In the genomic region with DNA sequence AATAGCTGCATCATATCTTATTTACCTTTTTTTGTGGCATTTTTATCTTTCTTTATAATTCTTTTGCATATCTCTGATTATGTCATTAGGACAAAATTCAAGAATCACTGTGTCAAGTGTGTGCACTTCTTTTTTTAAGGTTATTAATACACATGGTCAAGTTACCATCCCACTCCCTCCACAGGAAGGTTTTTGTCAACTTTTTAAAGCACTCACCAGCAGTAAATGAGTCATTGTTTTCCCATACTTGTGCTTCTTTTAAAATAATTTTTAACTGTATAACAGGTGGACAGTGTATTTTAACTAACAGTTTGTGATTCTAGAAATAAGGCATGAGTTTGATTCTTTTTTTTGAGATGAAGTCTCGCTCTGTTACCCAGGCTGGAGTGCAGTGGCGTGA, we compare ENCODE assay signal across 24 cellular contexts. TPM values are rescaled to one million over a fixed set of nuclear protein-coding genes. Genes with fewer than 3 reads are reported as not detected.
DNase-seq lines count a peak whose midpoint lies in the region; ATAC-seq and TF ChIP-seq lines count a peak whose summit lies in the region.
"Had no signal": no experiment of that assay in that cellular context is flagged by ENCODE, and none has a peak within 500 bp of the region (broad histone marks: within the 10 kb centered on the region; RNA-seq: fewer than 3 reads in every experiment).

No MANE protein-coding gene starts in this region.

- peak; percentile 12 for DNase-seq in A172 (ENCODE audit: low spot score)
- peak; percentile 54 for DNase-seq in IMR-90
- DNase-seq in chondrocyte (ENCODE audit: low spot score), result no peak
- peak; percentile 47 for DNase-seq in myocyte (ENCODE audit: low read depth)
- no peak for DNase-seq in MG63
- DNase-seq in thyroid gland, result no peak
- no peak for DNase-seq in NCI-H2107 treated with DMSO at 0.1 percent for 48 hours (lab: John Stamatoyannopoulos, UW; ENCODE audit: unreplicated experiment)
- DNase-seq: DMS53; EL; H7; Kasumi-1; NCI-H1092 treated with DMSO at 0.1 percent for 48 hours; NCI-H1436 treated with DMSO at 0.1 percent for 48 hours; NCI-H1930; NCI-H2171; NCI-H345; NCI-H524; NCI-H774; NK-92 treated with Interleukin-12 subunit alpha and Interleukin-12 subunit beta, amount 100 ng/mL, for 24 hours; Peyer's patch had no signal

- ATAC-seq in IMR-90 (ENCODE audit: low read depth), result peak; percentile 53
- ATAC-seq in stimulated activated memory B cell treated with anti-CD40 and anti-IgM and Interleukin-4, amounts not matched to agents 10 μg/mL and 1 μg/mL and 100 μg/mL, for 72 hours, result no peak
- ATAC-seq: SK-N-SH treated with all-trans-retinoic acid at 6 μM for 48 hours had no signal

- no peaks in the 10 kb centered on the region for H3K9me3 ChIP-seq in IMR-90 (ENCODE audit: control insufficient read depth, insufficient read depth, low read length)
- H3K9me3 ChIP-seq in MG63, result no peaks in the 10 kb centered on the region
- H3K9me3 ChIP-seq in thyroid gland, result no peaks in the 10 kb centered on the region
- H3K9me3 ChIP-seq: Peyer's patch had no signal

- H3K4me3 ChIP-seq in IMR-90 (ENCODE audit: insufficient read depth, low read depth, low read length), result no peak overlapping the region
- no peak overlapping the region for H3K4me3 ChIP-seq in MG63
- no peak overlapping the region for H3K4me3 ChIP-seq in thyroid gland (replicated peaks in 1 of 3)
- H3K4me3 ChIP-seq: Peyer's patch had no signal

- TF ChIP-seq RAD21 in IMR-90 (IDR thresholded peaks at IDR 0.05; ENCODE audit: low read length), result no peak

- no TSS peak for BruUV-seq in IMR-90 (replicated peaks; lab: Mats Ljungman, UMichigan)

- peak overlapping the region; percentile 85 for H3K27ac Mint-ChIP-seq in chondrocyte (ENCODE audit: unreplicated experiment)
- no peak overlapping the region for H3K27ac Mint-ChIP-seq in stimulated activated memory B cell treated with anti-CD40 and anti-IgM and Interleukin-4, amounts not matched to agents 10 μg/mL and 1 μg/mL and 100 μg/mL, for 72 hours
- H3K27ac Mint-ChIP-seq: CD14-positive monocyte had no signal

- H3K36me3 Mint-ChIP-seq in chondrocyte (ENCODE audit: low read depth), result peaks cover 25% of the 10 kb centered on the region
- H3K36me3 Mint-ChIP-seq in stimulated activated memory B cell treated with anti-CD40 and anti-IgM and Interleukin-4, amounts not matched to agents 10 μg/mL and 1 μg/mL and 100 μg/mL, for 72 hours, result peaks cover 5% of the 10 kb centered on the region

- in situ Hi-C loops in IMR-90 (cut with MboI; ENCODE audit: low sequenced_read_pairs), result no loop called here

- H3K14ac ChIP-seq in IMR-90 (replicated peaks; ENCODE audit: low read depth, low read length), result no peak overlapping the region

- H3K18ac ChIP-seq in IMR-90 (ENCODE audit: low read depth, low read length), result no peak overlapping the region

- no peak overlapping the region for H3K9ac ChIP-seq in IMR-90 (ENCODE audit: low read depth, low read length)

- H2BK120ac ChIP-seq in IMR-90 (ENCODE audit: low read depth, low read length), result no peak overlapping the region

- no peak overlapping the region for H3K4me3 Mint-ChIP-seq in chondrocyte (ENCODE audit: unreplicated experiment)
- no peak overlapping the region for H3K4me3 Mint-ChIP-seq in stimulated activated memory B cell treated with anti-CD40 and anti-IgM and Interleukin-4, amounts not matched to agents 10 μg/mL and 1 μg/mL and 100 μg/mL, for 72 hours
- H3K4me3 Mint-ChIP-seq: CD14-positive monocyte had no signal

- no peak overlapping the region for H3K56ac ChIP-seq in IMR-90 (ENCODE audit: extremely low read depth, insufficient read depth, low read length)

- CTCF ChIA-PET in IMR-90 (lab: Yijun Ruan, JAX), result no interaction called here

- H3K79me1 ChIP-seq in IMR-90 (ENCODE audit: low read depth in 1 of 2, low read length in 2 of 2), result peaks cover 0 to 6% of the 10 kb centered on the region in 2 experiments; a peak in 2 of 4 replicates

- H2BK15ac ChIP-seq in IMR-90 (ENCODE audit: low read depth, low read length), result no peak overlapping the region

- H4K5ac ChIP-seq in IMR-90 (ENCODE audit: low read depth, low read length), result no peak overlapping the region

- peaks cover 27% of the 10 kb centered on the region for H3K4me1 Mint-ChIP-seq in chondrocyte (ENCODE audit: low read depth)
- H3K4me1 Mint-ChIP-seq in stimulated activated memory B cell treated with anti-CD40 and anti-IgM and Interleukin-4, amounts not matched to agents 10 μg/mL and 1 μg/mL and 100 μg/mL, for 72 hours, result no peaks in the 10 kb centered on the region
- H3K4me1 Mint-ChIP-seq: CD14-positive monocyte had no signal

- H4K8ac ChIP-seq in IMR-90 (ENCODE audit: low read depth in 2 of 2, low read length in 2 of 2), result no peak overlapping the region

- H3K4ac ChIP-seq in IMR-90 (ENCODE audit: low read depth, low read length), result no peak overlapping the region

- dilution Hi-C loops in IMR-90 (cut with HindIII; ENCODE audit: low sequenced_read_pairs, unreplicated experiment), result no loop called here

- WGBS in IMR-90 (ENCODE audit: extremely low coverage in 2 of 2, insufficient read length in 1 of 2), 2 experiments, result 83% methylated on average over 1 of the region's 2 CpGs; no CpG with 5 or more reads in 1 of the 2 experiments
- 95 to 100% methylated on average over 2 of the region's 2 CpGs for WGBS in thyroid gland, 2 donors

- peaks cover 15% of the 10 kb centered on the region for H3K36me3 ChIP-seq in IMR-90 (ENCODE audit: control insufficient read depth, insufficient read depth, low read length)
- H3K36me3 ChIP-seq in MG63, result peaks cover 8% of the 10 kb centered on the region
- H3K36me3 ChIP-seq in thyroid gland, result peaks cover 8 to 22% of the 10 kb centered on the region in 2 donors

- H3K9me1 ChIP-seq in IMR-90 (ENCODE audit: insufficient read depth, low read length), result peaks cover 3% of the 10 kb centered on the region

- no peak overlapping the region for H2BK5ac ChIP-seq in IMR-90 (ENCODE audit: low read depth, low read length, poor library complexity, severe bottlenecking)

- no peak overlapping the region for H2AK5ac ChIP-seq in IMR-90 (ENCODE audit: low read depth, low read length)

- H4K20me1 ChIP-seq in IMR-90 (ENCODE audit: insufficient read depth, low read length), result no peaks in the 10 kb centered on the region

- H3K27me3 ChIP-seq in IMR-90 (ENCODE audit: control insufficient read depth, insufficient read depth, low read length) (no peaks in the 10 kb centered on the region), MG63 (no peaks in the 10 kb centered on the region), thyroid gland (no peaks in the 10 kb centered on the region)
- H3K27me3 ChIP-seq: Peyer's patch had no signal

- H3K27me3 Mint-ChIP-seq in chondrocyte (ENCODE audit: low read depth), result no peaks in the 10 kb centered on the region
- no peaks in the 10 kb centered on the region for H3K27me3 Mint-ChIP-seq in stimulated activated memory B cell treated with anti-CD40 and anti-IgM and Interleukin-4, amounts not matched to agents 10 μg/mL and 1 μg/mL and 100 μg/mL, for 72 hours

- no peak overlapping the region for H4K91ac ChIP-seq in IMR-90 (ENCODE audit: insufficient read depth, low read depth, low read length)

- no peaks in the 10 kb centered on the region for H3K9me3 Mint-ChIP-seq in chondrocyte (ENCODE audit: low read depth)
- H3K9me3 Mint-ChIP-seq in stimulated activated memory B cell treated with anti-CD40 and anti-IgM and Interleukin-4, amounts not matched to agents 10 μg/mL and 1 μg/mL and 100 μg/mL, for 72 hours, result no peaks in the 10 kb centered on the region

- H3K23ac ChIP-seq in IMR-90 (ENCODE audit: low read depth, low read length), result no peak overlapping the region

- no peak overlapping the region for H2BK20ac ChIP-seq in IMR-90 (ENCODE audit: low read depth, low read length)

- no peak overlapping the region for H3K4me2 ChIP-seq in IMR-90 (ENCODE audit: low read depth, low read length)

- POLR2A ChIA-PET in IMR-90 (lab: Charles Lee; ENCODE audit: unreplicated experiment), result no interaction called here

- no peak for TF ChIP-seq CTCF in IMR-90 (conservative IDR thresholded peaks at IDR 0.05; ENCODE audit: low read depth, low read length)
- TF ChIP-seq CTCF in chondrocyte (IDR thresholded peaks at IDR 0.05), result no peak
- no peak for TF ChIP-seq CTCF in thyroid gland (IDR thresholded peaks at IDR 0.05)

- H2AFZ ChIP-seq in IMR-90 (replicated peaks; ENCODE audit: low read length, poor library complexity), result no peak overlapping the region

- no peak overlapping the region for H2AK9ac ChIP-seq in IMR-90 (replicated peaks; ENCODE audit: low read depth, low read length, poor library complexity)

- intact Hi-C loops in IMR-90 (cut with micrococcal nuclease), result loop anchor here (10.0 kb wide), 1 partner anchor 373 kb away; no protein-coding TSS in a partner anchor
- intact Hi-C loops in thyroid gland (cut with DNase I), result no loop called here

- H3K27ac ChIP-seq in IMR-90 (ENCODE audit: insufficient read depth, low read length) (no peak overlapping the region), thyroid gland (no peak overlapping the region)
- H3K27ac ChIP-seq: 22Rv1, Peyer's patch had no signal

- H3K4me1 ChIP-seq in IMR-90 (ENCODE audit: control insufficient read depth, insufficient read depth, low read length) (0 out of 2 replicates have a peak, but pooled peaks cover 2% of the 10 kb centered on the region), thyroid gland (peaks cover 0 to 4% of the 10 kb centered on the region in 2 donors)
- H3K4me1 ChIP-seq: Peyer's patch had no signal

- TF ChIP-seq POLR2A in IMR-90 (IDR thresholded peaks at IDR 0.05; ENCODE audit: low read depth, low read length), result no peak
- no peak for TF ChIP-seq POLR2A in thyroid gland (IDR thresholded peaks at IDR 0.05)

TF ChIP-seq in IMR-90, 13 proteins besides CTCF, POLR2A, EP300 and RAD21:
- TF ChIP-seq MXI1 (IDR thresholded peaks at IDR 0.05; ENCODE audit: borderline replicate concordance, low read depth, low read length), result no peak

RNA-seq across cellular contexts. Expression of a gene that starts 45.7 kb away (rescaled TPM):
- 17.0 and 18.9 TPM in 2 replicates for total RNA-seq in A172 (2014; rRNA removed; shearing (Covaris generic))
- total RNA-seq in IMR-90 (2012; rRNA removed) (19.9 and 26.4 TPM in 2 replicates), chondrocyte (20.2 to 27.4 TPM (median 20.5 TPM) in 3 replicates), myocyte (9.6 and 13.5 TPM in 2 replicates), thyroid gland (10 to 100 TPM in 1 of 4 donors, 1 to 10 TPM in 3; 3.6 to 12.9 (median 5.4) TPM)
- polyA plus RNA-seq in IMR-90 (2012; rRNA removed), result 2.1 and 2.6 TPM in 2 replicates
- 0.56 and 0.64 TPM in 2 replicates for polyA plus RNA-seq in IMR-90 (2012; cell fraction: cytosol; rRNA removed)
- polyA plus RNA-seq in IMR-90 (2012; cell fraction: nucleus; rRNA removed; ENCODE audit: low replicate concordance), result 0.47 and 4.2 TPM in 2 replicates
- 4.3 TPM for polyA plus RNA-seq in myocyte (2012)
- total RNA-seq in MG63 (2014; rRNA removed; shearing (Covaris generic); ENCODE audit: low replicate concordance), result 3.2 and 6.0 TPM in 2 replicates

RNA-seq across cellular contexts. Expression of a gene that starts 58.3 kb away (rescaled TPM):
- 104 and 110 TPM in 2 replicates for total RNA-seq in A172 (2014; rRNA removed; shearing (Covaris generic))
- 181 and 204 TPM in 2 replicates for total RNA-seq in IMR-90 (2012; rRNA removed)
- 45.8 and 51.4 TPM in 2 replicates for polyA plus RNA-seq in IMR-90 (2012; rRNA removed)
- 12.4 and 14.0 TPM in 2 replicates for polyA plus RNA-seq in IMR-90 (2012; cell fraction: cytosol; rRNA removed)
- 9.3 and 71.1 TPM in 2 replicates for polyA plus RNA-seq in IMR-90 (2012; cell fraction: nucleus; rRNA removed; ENCODE audit: low replicate concordance)
- 289 to 452 TPM (median 442 TPM) in 3 replicates for total RNA-seq in chondrocyte
- 166 TPM in 2 replicates for total RNA-seq in myocyte
- polyA plus RNA-seq in myocyte (2012), result 135 TPM
- total RNA-seq in MG63 (2014; rRNA removed; shearing (Covaris generic); ENCODE audit: low replicate concordance), result 41.3 and 50.8 TPM in 2 replicates
- 100 to 1,000 TPM; 136 to 186 (median 143) TPM for total RNA-seq in thyroid gland

Comparison
In these comparisons a context has a peak if more than half of its experiments do, and no peak if none do; other contexts are left out.
1. DNase-seq: peak in A172 (single experiment), IMR-90 (single experiment) and myocyte (single experiment); none in chondrocyte (single experiment), MG63 (single experiment), thyroid gland (0 of 2) and NCI-H2107 treated with DMSO at 0.1 percent for 48 hours (single experiment).